ENCODE assay signal across 19 cellular contexts in the genomic region with DNA sequence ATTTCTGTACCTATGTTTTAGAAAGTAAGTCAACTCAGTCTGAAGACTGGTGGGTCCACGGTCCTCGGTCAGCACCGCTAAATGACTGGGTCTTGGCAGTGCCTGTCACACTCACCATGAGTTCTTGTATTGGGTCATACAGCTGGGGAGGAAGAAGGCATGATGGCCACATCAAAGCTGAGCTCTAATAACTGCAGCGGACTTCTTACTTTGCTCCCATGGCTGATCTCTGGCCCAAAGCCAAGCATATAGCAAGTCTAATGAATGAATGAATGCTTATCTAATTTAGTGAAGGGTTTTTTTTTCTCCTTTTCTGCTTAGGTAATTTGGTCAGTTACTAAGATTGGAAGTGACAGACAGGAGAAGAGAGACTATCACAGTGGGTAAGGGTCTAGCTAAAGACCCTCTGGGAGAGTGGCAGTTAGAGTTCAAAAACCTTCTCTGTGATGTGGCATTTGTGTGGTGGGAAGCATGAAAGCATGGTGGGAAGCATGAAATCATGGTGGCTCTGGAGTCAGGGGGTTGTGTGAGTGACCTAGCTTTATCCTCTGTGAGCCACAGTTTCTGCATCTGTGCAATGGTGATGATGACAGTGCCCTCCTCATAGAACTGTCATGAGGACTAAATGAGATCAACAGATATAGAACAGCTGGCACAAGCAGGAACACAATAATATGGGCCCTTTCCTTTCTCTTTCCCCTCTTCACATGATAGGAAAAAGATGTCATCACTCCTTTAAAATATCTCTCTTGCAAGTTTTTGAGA.
DNase-seq lines count a peak whose midpoint lies in the region; ATAC-seq and TF ChIP-seq lines count a peak whose summit lies in the region.
"Had no signal": no experiment of that assay in that cellular context is flagged by ENCODE, and none has a peak within 500 bp of the region (broad histone marks: within the 10 kb centered on the region; RNA-seq: fewer than 3 reads in every experiment).

No MANE protein-coding gene starts in this region.

- WGBS in mesenchymal stem cell = 98% methylated on average over 4 of the region's 4 CpGs

- H3K18ac ChIP-seq in mesenchymal stem cell (ENCODE audit: low read depth in 1 of 2, low read length in 2 of 2) = no peak overlapping the region

- H2AFZ ChIP-seq in OCI-LY7 (ENCODE audit: low read length) (peak overlapping the region; percentile 60; the same call in 1 of the 2 replicates), mesenchymal stem cell (ENCODE audit: low read depth, low read length) (no peak overlapping the region)
- H2AFZ ChIP-seq: GM23338 had no signal

- H2BK120ac ChIP-seq in mesenchymal stem cell (ENCODE audit: low read depth, low read length) = no peak overlapping the region

- POLR2A ChIA-PET in CD8-positive, alpha-beta T cell (lab: Charles Lee) = interaction anchor here (1.0 to 2.1 kb wide), 4 partner anchors 19 to 79 kb away, joined by 3 to 7 read pairs (median 4); a partner anchor contains a TSS
- POLR2A ChIA-PET in OCI-LY7 (lab: Charles Lee) (interaction anchor here (0.7 to 3.9 kb wide), 13 partner anchors 10 to 205 kb away, joined by 3 to 27 read pairs (median 3); a partner anchor contains a TSS), GM10248 (lab: Yijun Ruan, JAX) (no interaction called here)

- CTCF ChIA-PET in CD8-positive, alpha-beta T cell (lab: Charles Lee) = interaction anchor here (1.1 to 3.0 kb wide), 2 partner anchors 30 to 42 kb away, joined by 3 to 10 read pairs; no protein-coding TSS in a partner anchor
- CTCF ChIA-PET in OCI-LY7 (lab: Charles Lee; ENCODE audit: unreplicated experiment) (interaction anchor here (0.7 to 1.5 kb wide), 6 partner anchors 10 to 87 kb away, joined by 3 to 4 read pairs (median 3); a partner anchor contains a TSS), GM10248 (lab: Yijun Ruan, JAX) (interaction anchor here (0.7 to 1.7 kb wide), 6 partner anchors 8 to 221 kb away, joined by 3 to 4 read pairs (median 3); no protein-coding TSS in a partner anchor)

- H2AK5ac ChIP-seq in mesenchymal stem cell (ENCODE audit: low read length, severe bottlenecking) = no peak overlapping the region

- no peaks in the 10 kb centered on the region for H3K79me2 ChIP-seq in OCI-LY7 (ENCODE audit: insufficient read depth, low read depth, low read length)

- no peaks in the 10 kb centered on the region for H3K79me1 ChIP-seq in mesenchymal stem cell (replicated peaks; ENCODE audit: low read length, poor library complexity, severe bottlenecking)

- H3K4me2 ChIP-seq in BLaER1 (peak overlapping the region; percentile 34), OCI-LY7 (ENCODE audit: low read length) (peak overlapping the region; percentile 48), mesenchymal stem cell (ENCODE audit: low read length, poor library complexity, severe bottlenecking) (no peak overlapping the region)
- H3K4me2 ChIP-seq: GM23338 had no signal

- H3K36me3 ChIP-seq in BLaER1 (no peaks in the 10 kb centered on the region), OCI-LY7 (ENCODE audit: insufficient read depth, low read length) (no peaks in the 10 kb centered on the region), mesenchymal stem cell (ENCODE audit: control insufficient read depth in 1 of 2, insufficient read depth in 2 of 2, low read depth in 1 of 2, low read length in 2 of 2) (peaks cover 0 to 5% of the 10 kb centered on the region in 2 experiments)
- H3K36me3 ChIP-seq in CD8-positive, alpha-beta T cell (ENCODE audit: insufficient read depth, low read length) = no peaks in the 10 kb centered on the region

- H4K91ac ChIP-seq in mesenchymal stem cell (ENCODE audit: low read length) = no peak overlapping the region

- no peak overlapping the region for H2BK15ac ChIP-seq in mesenchymal stem cell (ENCODE audit: low read depth, poor library complexity, severe bottlenecking)

- H3K27me3 ChIP-seq in BLaER1 (no peaks in the 10 kb centered on the region), mesenchymal stem cell (ENCODE audit: control insufficient read depth in 1 of 2, insufficient read depth in 1 of 2, low read length in 2 of 2) (no peaks in the 10 kb centered on the region)
- no peaks in the 10 kb centered on the region for H3K27me3 ChIP-seq in CD8-positive, alpha-beta T cell (ENCODE audit: insufficient read depth, low read length)

- H3K9me2 ChIP-seq in OCI-LY7 (ENCODE audit: insufficient read depth, low read length) = no peaks in the 10 kb centered on the region

- no peaks in the 10 kb centered on the region for H3K36me3 Mint-ChIP-seq in CD8-positive, alpha-beta T cell

- H3K4me3 ChIP-seq in BLaER1 (no peak overlapping the region), OCI-LY7 (ENCODE audit: low read depth, low read length, poor library complexity, severe bottlenecking) (peak overlapping the region; percentile 29), mesenchymal stem cell (ENCODE audit: insufficient read depth in 1 of 2, low read depth in 1 of 2, low read length in 2 of 2) (no peak overlapping the region)
- H3K4me3 ChIP-seq in CD8-positive, alpha-beta T cell (ENCODE audit: low read depth, low read length) = no peak overlapping the region
- H3K4me3 ChIP-seq: GM23338 had no signal

- H2BK12ac ChIP-seq in mesenchymal stem cell (ENCODE audit: low read length in 2 of 2) = no peak overlapping the region

- ATAC-seq in CD8-positive, alpha-beta T cell = no peak
- ATAC-seq in GM18517 (IDR thresholded peaks at IDR 0.05; ENCODE audit: unreplicated experiment) (no peak), GM21423 (IDR thresholded peaks at IDR 0.05; ENCODE audit: unreplicated experiment) (no peak)
- ATAC-seq: GM23338, HCT116 had no signal

- H3K14ac ChIP-seq in mesenchymal stem cell (ENCODE audit: low read length in 2 of 2) = no peak overlapping the region

- H3K27ac ChIP-seq in BLaER1 = no peak overlapping the region
- no peak overlapping the region for H3K27ac ChIP-seq in CD8-positive, alpha-beta T cell (ENCODE audit: low read depth, low read length)
- peak overlapping the region; percentile 70 for H3K27ac ChIP-seq in OCI-LY7 (ENCODE audit: low read depth, low read length, poor library complexity, severe bottlenecking)
- H3K27ac ChIP-seq in mesenchymal stem cell (ENCODE audit: low read length, poor library complexity, severe bottlenecking) = no peak overlapping the region

- H3K9me3 ChIP-seq in BLaER1 = no peaks in the 10 kb centered on the region
- H3K9me3 ChIP-seq in CD8-positive, alpha-beta T cell (ENCODE audit: low read length) = no peaks in the 10 kb centered on the region
- no peaks in the 10 kb centered on the region for H3K9me3 ChIP-seq in OCI-LY7 (ENCODE audit: low read length)
- no peaks in the 10 kb centered on the region for H3K9me3 ChIP-seq in mesenchymal stem cell (ENCODE audit: control insufficient read depth, low read length)

- H3K9ac ChIP-seq in BLaER1 (no peak overlapping the region), mesenchymal stem cell (ENCODE audit: low read length) (no peak overlapping the region)

- H4K20me1 ChIP-seq in BLaER1 (peaks cover 41% of the 10 kb centered on the region; the same call in 1 of the 2 replicates), OCI-LY7 (ENCODE audit: insufficient read depth, low read length) (no peaks in the 10 kb centered on the region)

- H3K4me1 ChIP-seq in BLaER1 (peaks cover 43% of the 10 kb centered on the region), OCI-LY7 (ENCODE audit: insufficient read depth, low read length, poor library complexity, severe bottlenecking) (peaks cover 41% of the 10 kb centered on the region), mesenchymal stem cell (ENCODE audit: control insufficient read depth, insufficient read depth, low read depth, low read length) (no peaks in the 10 kb centered on the region)
- peaks cover 20% of the 10 kb centered on the region for H3K4me1 ChIP-seq in CD8-positive, alpha-beta T cell (ENCODE audit: insufficient read depth, low read length)

- H3K27ac Mint-ChIP-seq in CD8-positive, alpha-beta T cell = peak overlapping the region; percentile 5
- H3K27ac Mint-ChIP-seq: GM23338 had no signal

- no peak overlapping the region for H3K4ac ChIP-seq in mesenchymal stem cell (ENCODE audit: low read depth in 1 of 2, low read length in 2 of 2)

- peaks cover 57% of the 10 kb centered on the region for H3K4me1 Mint-ChIP-seq in CD8-positive, alpha-beta T cell (ENCODE audit: low read depth)
- H3K4me1 Mint-ChIP-seq: GM23338 had no signal

- no TSS peak for BruUV-seq in OCI-LY7 (replicated peaks; lab: Mats Ljungman, UMichigan)

- no peak for TF ChIP-seq CTCF in CD8-positive, alpha-beta T cell (IDR thresholded peaks at IDR 0.05)
- no peak for TF ChIP-seq CTCF in OCI-LY7 (conservative IDR thresholded peaks at IDR 0.05; ENCODE audit: low read length)
- no peak for TF ChIP-seq CTCF in GM10248 (IDR thresholded peaks at IDR 0.05; ENCODE audit: control extremely low read depth, extremely low read depth, low read depth, missing control alignments)

- H2BK5ac ChIP-seq in mesenchymal stem cell (ENCODE audit: low read depth, low read length, poor library complexity, severe bottlenecking) = no peak overlapping the region

- no peak for DNase-seq in CD8-positive, alpha-beta T cell
- DNase-seq in OCI-LY7 (ENCODE audit: low spot score) = peak; percentile 53
- peak; percentile 16 for DNase-seq in mesenchymal stem cell
- no peak for DNase-seq in NCI-H774 (lab: John Stamatoyannopoulos, UW)
- DNase-seq in GM10248 (ENCODE audit: extremely low spot score) = no peak
- DNase-seq: ACHN, Calu3, IMR-90, Karpas-422, NCI-H1048, NCI-H1436, NCI-H1930, NCI-H446 treated with DMSO at 0.1 percent for 48 hours had no signal

- H3K9me3 Mint-ChIP-seq in CD8-positive, alpha-beta T cell = no peaks in the 10 kb centered on the region
- H3K9me3 Mint-ChIP-seq: CD14-positive monocyte, GM23338 had no signal

- H3K27me3 Mint-ChIP-seq in CD8-positive, alpha-beta T cell (ENCODE audit: low read depth) = no peaks in the 10 kb centered on the region

- H4K8ac ChIP-seq in mesenchymal stem cell (ENCODE audit: low read length) = no peak overlapping the region

- no peak overlapping the region for H3K4me3 Mint-ChIP-seq in CD8-positive, alpha-beta T cell
- H3K4me3 Mint-ChIP-seq: CD14-positive monocyte, GM23338 had no signal

- no peak overlapping the region for H3K23ac ChIP-seq in mesenchymal stem cell (ENCODE audit: low read length in 2 of 2)

- intact Hi-C loops in CD8-positive, alpha-beta T cell (cut with DNase I, micrococcal nuclease) = loop anchor here in 1 of 2 experiments (2.0 kb wide), 1 partner anchor 16 kb away; no protein-coding TSS in a partner anchor
- intact Hi-C loops in OCI-LY7 (cut with micrococcal nuclease; ENCODE audit: unreplicated experiment) = loop anchor here (2.0 kb wide), 2 partner anchors 22 to 88 kb away; no protein-coding TSS in a partner anchor

Comparison
In these comparisons a context has a peak if more than half of its experiments do, and no peak if none do; other contexts are left out.
1. DNase-seq: peak in OCI-LY7 (single experiment) and mesenchymal stem cell (single experiment); none in CD8-positive, alpha-beta T cell (0 of 7), NCI-H774 (single experiment) and GM10248 (single experiment).